Comparison of ENCODE assay signal across 1 cellular context in the genomic region with DNA sequence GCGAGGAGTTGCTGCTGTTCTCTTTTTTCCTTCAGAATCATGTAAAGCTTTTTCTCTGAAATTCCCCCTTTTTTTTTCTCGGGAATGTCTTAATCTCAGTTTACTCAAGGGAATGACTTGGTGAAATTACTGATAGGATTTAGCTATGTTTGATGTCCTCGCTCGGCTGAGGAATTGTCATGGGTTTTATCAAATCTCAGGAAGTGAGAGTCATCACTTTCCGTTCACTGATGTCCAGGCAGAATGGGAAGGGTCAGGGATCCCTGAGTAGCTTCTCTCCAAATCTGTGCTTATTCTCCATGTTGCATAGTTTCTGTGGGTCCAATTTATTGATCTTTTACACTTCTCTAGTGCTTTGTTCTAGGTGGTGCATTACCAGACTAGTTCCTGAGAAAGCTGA.
TF ChIP-seq lines count a peak whose summit lies in the region.

No MANE protein-coding gene starts in this region.

TF ChIP-seq in GM12878, 131 proteins besides CTCF, POLR2A, EP300 and RAD21:
- TF ChIP-seq SMAD1 (IDR thresholded peaks at IDR 0.05; ENCODE audit: low read depth, partially characterized antibody) (no peak), TARDBP (IDR thresholded peaks at IDR 0.05; ENCODE audit: borderline replicate concordance) (no peak), TBL1XR1 (IDR thresholded peaks at IDR 0.05; ENCODE audit: low read depth, low read length) (no peak), IKZF2 (IDR thresholded peaks at IDR 0.05) (no peak), RFX5 (IDR thresholded peaks at IDR 0.05; ENCODE audit: low read depth, low read length) (no peak), IRF4 (IDR thresholded peaks at IDR 0.05; ENCODE audit: low read depth, low read length) (no peak), FOS (IDR thresholded peaks at IDR 0.05; ENCODE audit: borderline replicate concordance, extremely low read depth, insufficient read length) (no peak)
- TF ChIP-seq, protein P1, sequence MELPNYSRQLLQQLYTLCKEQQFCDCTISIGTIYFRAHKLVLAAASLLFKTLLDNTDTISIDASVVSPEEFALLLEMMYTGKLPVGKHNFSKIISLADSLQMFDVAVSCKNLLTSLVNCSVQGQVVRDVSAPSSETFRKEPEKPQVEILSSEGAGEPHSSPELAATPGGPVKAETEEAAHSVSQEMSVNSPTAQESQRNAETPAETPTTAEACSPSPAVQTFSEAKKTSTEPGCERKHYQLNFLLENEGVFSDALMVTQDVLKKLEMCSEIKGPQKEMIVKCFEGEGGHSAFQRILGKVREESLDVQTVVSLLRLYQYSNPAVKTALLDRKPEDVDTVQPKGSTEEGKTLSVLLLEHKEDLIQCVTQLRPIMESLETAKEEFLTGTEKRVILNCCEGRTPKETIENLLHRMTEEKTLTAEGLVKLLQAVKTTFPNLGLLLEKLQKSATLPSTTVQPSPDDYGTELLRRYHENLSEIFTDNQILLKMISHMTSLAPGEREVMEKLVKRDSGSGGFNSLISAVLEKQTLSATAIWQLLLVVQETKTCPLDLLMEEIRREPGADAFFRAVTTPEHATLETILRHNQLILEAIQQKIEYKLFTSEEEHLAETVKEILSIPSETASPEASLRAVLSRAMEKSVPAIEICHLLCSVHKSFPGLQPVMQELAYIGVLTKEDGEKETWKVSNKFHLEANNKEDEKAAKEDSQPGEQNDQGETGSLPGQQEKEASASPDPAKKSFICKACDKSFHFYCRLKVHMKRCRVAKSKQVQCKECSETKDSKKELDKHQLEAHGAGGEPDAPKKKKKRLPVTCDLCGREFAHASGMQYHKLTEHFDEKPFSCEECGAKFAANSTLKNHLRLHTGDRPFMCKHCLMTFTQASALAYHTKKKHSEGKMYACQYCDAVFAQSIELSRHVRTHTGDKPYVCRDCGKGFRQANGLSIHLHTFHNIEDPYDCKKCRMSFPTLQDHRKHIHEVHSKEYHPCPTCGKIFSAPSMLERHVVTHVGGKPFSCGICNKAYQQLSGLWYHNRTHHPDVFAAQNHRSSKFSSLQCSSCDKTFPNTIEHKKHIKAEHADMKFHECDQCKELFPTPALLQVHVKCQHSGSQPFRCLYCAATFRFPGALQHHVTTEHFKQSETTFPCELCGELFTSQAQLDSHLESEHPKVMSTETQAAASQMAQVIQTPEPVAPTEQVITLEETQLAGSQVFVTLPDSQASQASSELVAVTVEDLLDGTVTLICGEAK (IDR thresholded peaks at IDR 0.05; ENCODE audit: borderline replicate concordance) = no peak
